In genomic region chr17:66468241-66469087, GRCh38 we compare ENCODE assay signal across 1 cellular context.
TF ChIP-seq lines count a peak whose summit lies in the region.

No MANE protein-coding gene starts in this region.

TF ChIP-seq in K562, 482 proteins besides CTCF, POLR2A, EP300 and RAD21 (continued from another document and continues in another):
- TF ChIP-seq THRAP3 (IDR thresholded peaks at IDR 0.05; ENCODE audit: borderline replicate concordance) (no peak), ZNF143 (CRISPR knock-in tag; IDR thresholded peaks at IDR 0.05) (peak; percentile 59), CBFA2T3 (IDR thresholded peaks at IDR 0.05) (peak; percentile 94), ZNF140 (CRISPR knock-in tag; IDR thresholded peaks at IDR 0.05) (no peak), ZNF282 (CRISPR knock-in tag; IDR thresholded peaks at IDR 0.05) (no peak), CEBPB (tag; IDR thresholded peaks at IDR 0.05) (peak; percentile 71), RAD51 (IDR thresholded peaks at IDR 0.05; ENCODE audit: borderline replicate concordance, low read depth) (peak; percentile 78), GTF2E2 (tag; IDR thresholded peaks at IDR 0.05) (no peak), ZNF41 (CRISPR knock-in tag; conservative IDR thresholded peaks at IDR 0.05) (no peak), SIN3A (IDR thresholded peaks at IDR 0.05; ENCODE audit: borderline replicate concordance in 2 of 2, control insufficient read depth in 1 of 2, low read depth in 2 of 2, low read length in 2 of 2) (peak; percentile 10 to 59; a peak in 1 of 4 replicates), RNF2 (IDR thresholded peaks at IDR 0.05) (peak; percentile 75; the same call in 1 of the 2 replicates), RCOR1 (IDR thresholded peaks at IDR 0.05; ENCODE audit: borderline replicate concordance in 1 of 2, low read depth in 2 of 2, low read length in 2 of 2) (peak in 1 of 2 experiments; percentile 74; a peak in 1 of 4 replicates), NR2C1 (IDR thresholded peaks at IDR 0.05) (no peak), NR2C1 (tag; IDR thresholded peaks at IDR 0.05) (no peak), ZNF79 (CRISPR knock-in tag; IDR thresholded peaks at IDR 0.05; ENCODE audit: low read depth) (no peak), HNRNPUL1 (IDR thresholded peaks at IDR 0.05; ENCODE audit: low read length) (no peak), ATF2 (CRISPR knock-in tag; IDR thresholded peaks at IDR 0.05) (no peak), NR2C2 (CRISPR knock-in tag; IDR thresholded peaks at IDR 0.05) (no peak), NR2C2 (tag; IDR thresholded peaks at IDR 0.05) (no peak), KDM1A (IDR thresholded peaks at IDR 0.05) (peak; percentile 61 to 69), POLR3G (IDR thresholded peaks at IDR 0.05; ENCODE audit: extremely low read depth, insufficient read length, insufficient replicate concordance) (no peak), PHB (CRISPR knock-in tag; IDR thresholded peaks at IDR 0.05) (no peak), YBX1 (IDR thresholded peaks at IDR 0.05) (no peak), PHB2 (IDR thresholded peaks at IDR 0.05; ENCODE audit: low read depth) (no peak), MYBL2 (IDR thresholded peaks at IDR 0.05; ENCODE audit: low read depth) (no peak), MYBL2 (CRISPR knock-in tag; IDR thresholded peaks at IDR 0.05; ENCODE audit: borderline replicate concordance) (no peak), KDM4B (IDR thresholded peaks at IDR 0.05; ENCODE audit: borderline replicate concordance in 2 of 2, low read depth in 1 of 2) (no peak), KLF1 (tag; IDR thresholded peaks at IDR 0.05) (no peak), ZNF280A (IDR thresholded peaks at IDR 0.05; ENCODE audit: low read depth, partially characterized antibody) (no peak), GMEB1 (CRISPR knock-in tag; IDR thresholded peaks at IDR 0.05) (no peak), MAZ (CRISPR knock-in tag; conservative IDR thresholded peaks at IDR 0.05 in 1 of 2, IDR thresholded peaks at IDR 0.05 in 1 of 2) (no peak)
- TF ChIP-seq, protein P1, sequence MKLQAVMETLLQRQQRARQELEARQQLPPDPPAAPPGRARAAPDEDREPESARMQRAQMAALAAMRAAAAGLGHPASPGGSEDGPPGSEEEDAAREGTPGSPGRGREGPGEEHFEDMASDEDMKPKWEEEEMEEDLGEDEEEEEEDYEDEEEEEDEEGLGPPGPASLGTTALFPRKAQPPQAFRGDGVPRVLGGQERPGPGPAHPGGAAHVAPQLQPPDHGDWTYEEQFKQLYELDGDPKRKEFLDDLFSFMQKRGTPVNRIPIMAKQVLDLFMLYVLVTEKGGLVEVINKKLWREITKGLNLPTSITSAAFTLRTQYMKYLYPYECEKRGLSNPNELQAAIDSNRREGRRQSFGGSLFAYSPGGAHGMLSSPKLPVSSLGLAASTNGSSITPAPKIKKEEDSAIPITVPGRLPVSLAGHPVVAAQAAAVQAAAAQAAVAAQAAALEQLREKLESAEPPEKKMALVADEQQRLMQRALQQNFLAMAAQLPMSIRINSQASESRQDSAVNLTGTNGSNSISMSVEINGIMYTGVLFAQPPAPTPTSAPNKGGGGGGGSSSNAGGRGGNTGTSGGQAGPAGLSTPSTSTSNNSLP (IDR thresholded peaks at IDR 0.05; ENCODE audit: borderline replicate concordance, low read depth, low read length), result no peak
- TF ChIP-seq, protein P2, sequence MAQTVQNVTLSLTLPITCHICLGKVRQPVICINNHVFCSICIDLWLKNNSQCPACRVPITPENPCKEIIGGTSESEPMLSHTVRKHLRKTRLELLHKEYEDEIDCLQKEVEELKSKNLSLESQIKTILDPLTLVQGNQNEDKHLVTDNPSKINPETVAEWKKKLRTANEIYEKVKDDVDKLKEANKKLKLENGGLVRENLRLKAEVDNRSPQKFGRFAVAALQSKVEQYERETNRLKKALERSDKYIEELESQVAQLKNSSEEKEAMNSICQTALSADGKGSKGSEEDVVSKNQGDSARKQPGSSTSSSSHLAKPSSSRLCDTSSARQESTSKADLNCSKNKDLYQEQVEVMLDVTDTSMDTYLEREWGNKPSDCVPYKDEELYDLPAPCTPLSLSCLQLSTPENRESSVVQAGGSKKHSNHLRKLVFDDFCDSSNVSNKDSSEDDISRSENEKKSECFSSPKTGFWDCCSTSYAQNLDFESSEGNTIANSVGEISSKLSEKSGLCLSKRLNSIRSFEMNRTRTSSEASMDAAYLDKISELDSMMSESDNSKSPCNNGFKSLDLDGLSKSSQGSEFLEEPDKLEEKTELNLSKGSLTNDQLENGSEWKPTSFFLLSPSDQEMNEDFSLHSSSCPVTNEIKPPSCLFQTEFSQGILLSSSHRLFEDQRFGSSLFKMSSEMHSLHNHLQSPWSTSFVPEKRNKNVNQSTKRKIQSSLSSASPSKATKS (CRISPR knock-in tag; IDR thresholded peaks at IDR 0.05), result no peak
- TF ChIP-seq, protein P3, sequence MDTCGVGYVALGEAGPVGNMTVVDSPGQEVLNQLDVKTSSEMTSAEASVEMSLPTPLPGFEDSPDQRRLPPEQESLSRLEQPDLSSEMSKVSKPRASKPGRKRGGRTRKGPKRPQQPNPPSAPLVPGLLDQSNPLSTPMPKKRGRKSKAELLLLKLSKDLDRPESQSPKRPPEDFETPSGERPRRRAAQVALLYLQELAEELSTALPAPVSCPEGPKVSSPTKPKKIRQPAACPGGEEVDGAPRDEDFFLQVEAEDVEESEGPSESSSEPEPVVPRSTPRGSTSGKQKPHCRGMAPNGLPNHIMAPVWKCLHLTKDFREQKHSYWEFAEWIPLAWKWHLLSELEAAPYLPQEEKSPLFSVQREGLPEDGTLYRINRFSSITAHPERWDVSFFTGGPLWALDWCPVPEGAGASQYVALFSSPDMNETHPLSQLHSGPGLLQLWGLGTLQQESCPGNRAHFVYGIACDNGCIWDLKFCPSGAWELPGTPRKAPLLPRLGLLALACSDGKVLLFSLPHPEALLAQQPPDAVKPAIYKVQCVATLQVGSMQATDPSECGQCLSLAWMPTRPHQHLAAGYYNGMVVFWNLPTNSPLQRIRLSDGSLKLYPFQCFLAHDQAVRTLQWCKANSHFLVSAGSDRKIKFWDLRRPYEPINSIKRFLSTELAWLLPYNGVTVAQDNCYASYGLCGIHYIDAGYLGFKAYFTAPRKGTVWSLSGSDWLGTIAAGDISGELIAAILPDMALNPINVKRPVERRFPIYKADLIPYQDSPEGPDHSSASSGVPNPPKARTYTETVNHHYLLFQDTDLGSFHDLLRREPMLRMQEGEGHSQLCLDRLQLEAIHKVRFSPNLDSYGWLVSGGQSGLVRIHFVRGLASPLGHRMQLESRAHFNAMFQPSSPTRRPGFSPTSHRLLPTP (IDR thresholded peaks at IDR 0.05; ENCODE audit: borderline replicate concordance, extremely low read depth, insufficient read length), result no peak
- TF ChIP-seq, protein P4, sequence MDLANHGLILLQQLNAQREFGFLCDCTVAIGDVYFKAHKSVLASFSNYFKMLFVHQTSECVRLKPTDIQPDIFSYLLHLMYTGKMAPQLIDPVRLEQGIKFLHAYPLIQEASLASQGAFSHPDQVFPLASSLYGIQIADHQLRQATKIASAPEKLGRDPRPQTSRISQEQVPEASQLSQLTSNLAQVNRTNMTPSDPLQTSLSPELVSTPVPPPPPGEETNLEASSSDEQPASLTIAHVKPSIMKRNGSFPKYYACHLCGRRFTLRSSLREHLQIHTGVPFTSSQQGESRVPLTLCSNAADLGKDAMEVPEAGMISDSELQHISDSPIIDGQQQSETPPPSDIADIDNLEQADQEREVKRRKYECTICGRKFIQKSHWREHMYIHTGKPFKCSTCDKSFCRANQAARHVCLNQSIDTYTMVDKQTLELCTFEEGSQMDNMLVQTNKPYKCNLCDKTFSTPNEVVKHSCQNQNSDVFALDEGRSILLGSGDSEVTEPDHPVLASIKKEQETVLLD (IDR thresholded peaks at IDR 0.05), result peak; percentile 46; the same call in 1 of the 2 replicates
- TF ChIP-seq, protein P5, sequence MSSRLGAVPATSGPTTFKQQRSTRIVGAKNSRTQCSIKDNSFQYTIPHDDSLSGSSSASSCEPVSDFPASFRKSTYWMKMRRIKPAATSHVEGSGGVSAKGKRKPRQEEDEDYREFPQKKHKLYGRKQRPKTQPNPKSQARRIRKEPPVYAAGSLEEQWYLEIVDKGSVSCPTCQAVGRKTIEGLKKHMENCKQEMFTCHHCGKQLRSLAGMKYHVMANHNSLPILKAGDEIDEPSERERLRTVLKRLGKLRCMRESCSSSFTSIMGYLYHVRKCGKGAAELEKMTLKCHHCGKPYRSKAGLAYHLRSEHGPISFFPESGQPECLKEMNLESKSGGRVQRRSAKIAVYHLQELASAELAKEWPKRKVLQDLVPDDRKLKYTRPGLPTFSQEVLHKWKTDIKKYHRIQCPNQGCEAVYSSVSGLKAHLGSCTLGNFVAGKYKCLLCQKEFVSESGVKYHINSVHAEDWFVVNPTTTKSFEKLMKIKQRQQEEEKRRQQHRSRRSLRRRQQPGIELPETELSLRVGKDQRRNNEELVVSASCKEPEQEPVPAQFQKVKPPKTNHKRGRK (tag; IDR thresholded peaks at IDR 0.05), result no peak
- TF ChIP-seq, protein P6, sequence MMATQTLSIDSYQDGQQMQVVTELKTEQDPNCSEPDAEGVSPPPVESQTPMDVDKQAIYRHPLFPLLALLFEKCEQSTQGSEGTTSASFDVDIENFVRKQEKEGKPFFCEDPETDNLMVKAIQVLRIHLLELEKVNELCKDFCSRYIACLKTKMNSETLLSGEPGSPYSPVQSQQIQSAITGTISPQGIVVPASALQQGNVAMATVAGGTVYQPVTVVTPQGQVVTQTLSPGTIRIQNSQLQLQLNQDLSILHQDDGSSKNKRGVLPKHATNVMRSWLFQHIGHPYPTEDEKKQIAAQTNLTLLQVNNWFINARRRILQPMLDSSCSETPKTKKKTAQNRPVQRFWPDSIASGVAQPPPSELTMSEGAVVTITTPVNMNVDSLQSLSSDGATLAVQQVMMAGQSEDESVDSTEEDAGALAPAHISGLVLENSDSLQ (IDR thresholded peaks at IDR 0.05), result peak; percentile 95
- TF ChIP-seq, protein P7, sequence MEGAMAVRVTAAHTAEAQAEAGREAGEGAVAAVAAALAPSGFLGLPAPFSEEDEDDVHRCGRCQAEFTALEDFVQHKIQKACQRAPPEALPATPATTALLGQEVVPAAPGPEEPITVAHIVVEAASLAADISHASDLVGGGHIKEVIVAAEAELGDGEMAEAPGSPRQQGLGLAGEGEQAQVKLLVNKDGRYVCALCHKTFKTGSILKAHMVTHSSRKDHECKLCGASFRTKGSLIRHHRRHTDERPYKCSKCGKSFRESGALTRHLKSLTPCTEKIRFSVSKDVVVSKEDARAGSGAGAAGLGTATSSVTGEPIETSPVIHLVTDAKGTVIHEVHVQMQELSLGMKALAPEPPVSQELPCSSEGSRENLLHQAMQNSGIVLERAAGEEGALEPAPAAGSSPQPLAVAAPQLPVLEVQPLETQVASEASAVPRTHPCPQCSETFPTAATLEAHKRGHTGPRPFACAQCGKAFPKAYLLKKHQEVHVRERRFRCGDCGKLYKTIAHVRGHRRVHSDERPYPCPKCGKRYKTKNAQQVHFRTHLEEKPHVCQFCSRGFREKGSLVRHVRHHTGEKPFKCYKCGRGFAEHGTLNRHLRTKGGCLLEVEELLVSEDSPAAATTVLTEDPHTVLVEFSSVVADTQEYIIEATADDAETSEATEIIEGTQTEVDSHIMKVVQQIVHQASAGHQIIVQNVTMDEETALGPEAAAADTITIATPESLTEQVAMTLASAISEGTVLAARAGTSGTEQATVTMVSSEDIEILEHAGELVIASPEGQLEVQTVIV (CRISPR knock-in tag; IDR thresholded peaks at IDR 0.05; ENCODE audit: borderline replicate concordance), result no peak
- TF ChIP-seq, protein P8, sequence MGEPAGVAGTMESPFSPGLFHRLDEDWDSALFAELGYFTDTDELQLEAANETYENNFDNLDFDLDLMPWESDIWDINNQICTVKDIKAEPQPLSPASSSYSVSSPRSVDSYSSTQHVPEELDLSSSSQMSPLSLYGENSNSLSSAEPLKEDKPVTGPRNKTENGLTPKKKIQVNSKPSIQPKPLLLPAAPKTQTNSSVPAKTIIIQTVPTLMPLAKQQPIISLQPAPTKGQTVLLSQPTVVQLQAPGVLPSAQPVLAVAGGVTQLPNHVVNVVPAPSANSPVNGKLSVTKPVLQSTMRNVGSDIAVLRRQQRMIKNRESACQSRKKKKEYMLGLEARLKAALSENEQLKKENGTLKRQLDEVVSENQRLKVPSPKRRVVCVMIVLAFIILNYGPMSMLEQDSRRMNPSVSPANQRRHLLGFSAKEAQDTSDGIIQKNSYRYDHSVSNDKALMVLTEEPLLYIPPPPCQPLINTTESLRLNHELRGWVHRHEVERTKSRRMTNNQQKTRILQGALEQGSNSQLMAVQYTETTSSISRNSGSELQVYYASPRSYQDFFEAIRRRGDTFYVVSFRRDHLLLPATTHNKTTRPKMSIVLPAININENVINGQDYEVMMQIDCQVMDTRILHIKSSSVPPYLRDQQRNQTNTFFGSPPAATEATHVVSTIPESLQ (CRISPR knock-in tag; IDR thresholded peaks at IDR 0.05), result no peak
